Comparison of ENCODE assay signal across 8 cellular contexts in the genomic region with DNA sequence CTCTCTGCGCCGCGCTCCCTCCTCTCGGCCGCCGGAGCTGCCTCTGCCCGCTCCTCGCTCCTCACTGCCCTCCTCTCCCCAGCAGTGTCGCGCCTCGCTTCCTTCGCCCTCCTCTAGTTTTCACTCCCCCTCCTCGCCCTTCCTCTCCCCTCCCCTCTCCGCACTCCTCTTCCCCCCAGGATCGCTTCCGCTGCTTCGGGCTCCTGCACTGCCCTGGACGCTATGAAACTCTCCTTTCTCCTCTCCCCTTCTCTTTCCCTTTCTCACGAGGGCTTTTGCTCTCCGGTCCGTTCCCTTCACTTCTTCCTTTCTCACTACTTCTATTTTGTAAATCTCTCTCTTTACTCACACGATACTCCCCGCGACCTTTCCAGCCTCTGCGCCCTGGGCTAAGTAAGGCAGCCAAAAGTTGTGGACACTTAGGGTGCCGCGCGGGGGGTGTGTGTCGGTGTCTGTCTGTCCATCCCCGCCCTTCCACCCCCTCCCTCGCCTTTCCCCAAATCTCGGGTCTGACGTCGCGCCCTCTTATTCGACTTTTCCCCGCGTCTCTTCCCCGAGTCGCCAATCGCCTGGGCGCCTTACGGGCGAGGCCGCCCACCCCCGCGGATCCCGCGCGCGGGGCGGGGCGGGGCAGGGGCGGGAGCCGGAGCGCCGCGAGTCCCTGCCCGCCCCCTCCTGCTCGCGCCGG. TPM values are rescaled to one million over a fixed set of nuclear protein-coding genes. Genes with fewer than 3 reads are reported as not detected.
DNase-seq lines count a peak whose midpoint lies in the region; ATAC-seq lines count a peak whose summit lies in the region.

A gene (minus strand): TSS at position 458 of the 688 bp plus-strand sequence. CDS start 737 bp downstream, outside the sequence.

- H3K27ac Mint-ChIP-seq in T-helper 17 cell: no peak within 1 kb of the TSS

- no peaks in the 10 kb centered on the region for H3K36me3 ChIP-seq in mucosa of stomach (ENCODE audit: control insufficient read depth, insufficient read depth, low read length)

- H3K4me3 Mint-ChIP-seq in T-helper 17 cell: peak within 1 kb of the TSS; percentile 85

- no peaks in the 10 kb centered on the region for H3K9me3 ChIP-seq in T-helper 17 cell (ENCODE audit: control insufficient read depth, low read length, poor library complexity, severe bottlenecking)
- H3K9me3 ChIP-seq in mucosa of stomach (ENCODE audit: control insufficient read depth, low read length): no peaks in the 10 kb centered on the region

- H3K9ac ChIP-seq in mucosa of stomach (ENCODE audit: low read length): peak within 1 kb of the TSS; percentile 53

- DNase-seq in ELR (ENCODE audit: low read depth) (peak; percentile 95), NCI-H1092 treated with DMSO at 0.1 percent for 48 hours (lab: John Stamatoyannopoulos, UW) (peak; percentile 93), T-helper 17 cell (no peak)
- no peak for DNase-seq in effector CD4-positive, alpha-beta T cell

- H3K4me1 Mint-ChIP-seq in T-helper 17 cell: peaks cover 34% of the 10 kb centered on the region

- H3K4me1 ChIP-seq in mucosa of stomach (ENCODE audit: control insufficient read depth, insufficient read depth, low read length): peaks cover 24% of the 10 kb centered on the region

- ATAC-seq in T-helper 17 cell: no peak
- peak; percentile 78 for ATAC-seq in esophagus mucosa
- no peak for ATAC-seq in HG02763 (IDR thresholded peaks at IDR 0.05; ENCODE audit: unreplicated experiment)
- no peak for ATAC-seq in HG02642 (IDR thresholded peaks at IDR 0.05; ENCODE audit: poor library complexity, unreplicated experiment)

- H3K27me3 Mint-ChIP-seq in T-helper 17 cell: peaks cover 68% of the 10 kb centered on the region

- peaks cover 93% of the 10 kb centered on the region for H3K27me3 ChIP-seq in mucosa of stomach (ENCODE audit: control insufficient read depth, insufficient read depth, low read length)

- peaks cover 15% of the 10 kb centered on the region for H3K36me3 Mint-ChIP-seq in T-helper 17 cell (ENCODE audit: low read depth)

- peak within 1 kb of the TSS; percentile 25 for H3K4me3 ChIP-seq in mucosa of stomach (ENCODE audit: low read length)

RNA-seq across cellular contexts. Expression of the gene that starts here (rescaled TPM):
- total RNA-seq in T-helper 17 cell: under 1 TPM in 1 of 2 donors, not detected in 1; 0.47 TPM
- total RNA-seq in esophagus mucosa: 38.9 TPM

Comparison
In these comparisons a context has a peak if more than half of its experiments do, and no peak if none do; other contexts are left out.
1. RNA of the gene that starts here (total RNA-seq): 38.9 TPM in esophagus mucosa (single experiment); 0.47 TPM in T-helper 17 cell; every median in the first group is over 10 times any median in the second.
2. DNase-seq: peak in ELR (single experiment) and NCI-H1092 treated with DMSO at 0.1 percent for 48 hours (single experiment); none in T-helper 17 cell (0 of 3) and effector CD4-positive, alpha-beta T cell (single experiment).